In the genomic region with DNA sequence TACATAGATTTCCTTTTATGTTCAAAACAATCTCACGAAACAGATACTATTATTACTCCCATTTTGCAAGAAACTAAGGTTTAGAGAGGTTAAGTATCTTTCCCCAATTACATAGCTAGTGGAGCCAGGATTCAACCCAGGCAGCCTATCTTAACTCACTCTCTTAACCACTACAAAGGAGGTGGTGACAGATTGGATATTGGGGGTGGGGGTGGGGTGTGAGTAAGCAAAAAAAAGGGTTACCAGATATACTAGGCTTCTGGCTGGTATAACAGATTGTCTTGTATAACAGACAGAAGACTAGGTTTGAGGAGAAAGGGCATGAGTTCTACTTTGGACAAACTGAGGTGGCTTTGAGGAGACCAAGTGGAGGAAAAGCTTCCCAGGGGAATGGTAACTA, we compare ENCODE assay signal across 14 cellular contexts. TPM values are rescaled to one million over a fixed set of nuclear protein-coding genes. Genes with fewer than 3 reads are reported as not detected.
DNase-seq lines count a peak whose midpoint lies in the region; ATAC-seq and TF ChIP-seq lines count a peak whose summit lies in the region.
"Had no signal": no experiment of that assay in that cellular context is flagged by ENCODE, and none has a peak within 500 bp of the region (broad histone marks: within the 10 kb centered on the region; RNA-seq: fewer than 3 reads in every experiment).

No MANE protein-coding gene starts in this region.

- no peak overlapping the region for H3K9ac ChIP-seq in mammary epithelial cell (ENCODE audit: insufficient read depth, low read length)

- H3K4me1 ChIP-seq in OCI-LY7 (ENCODE audit: insufficient read depth, low read length, poor library complexity, severe bottlenecking), result peaks cover 73% of the 10 kb centered on the region
- peaks cover 26% of the 10 kb centered on the region for H3K4me1 ChIP-seq in mammary epithelial cell (ENCODE audit: insufficient read depth, low read length)
- H3K4me1 ChIP-seq in foreskin keratinocyte, result peaks cover 19% of the 10 kb centered on the region

- intact Hi-C loops in OCI-LY7 (cut with micrococcal nuclease; ENCODE audit: unreplicated experiment), result no loop called here
- intact Hi-C loops in mammary epithelial cell (cut with micrococcal nuclease), result no loop called here

- DNase-seq in activated CD4-positive, alpha-beta T cell treated with anti-CD3 and anti-CD28 coated beads, Interleukin-2, amount 10 ng/mL, durations not matched to agents 7 days and 5 days, result no peak
- no peak for DNase-seq in activated CD4-positive, alpha-beta T cell treated with anti-CD3 and anti-CD28 coated beads for 1 hour
- DNase-seq in OCI-LY7 (ENCODE audit: low spot score) (peak; percentile 19), mammary epithelial cell (no peak), progenitor cell of endocrine pancreas (ENCODE audit: low spot score, unreplicated experiment) (no peak), foreskin keratinocyte (no peak)
- DNase-seq: activated CD4-positive, alpha-beta T cell treated with anti-CD3 and anti-CD28 coated beads, Interleukin-2, amount 50 U/mL, for 1 hour; cerebellar nuclear complex; NCI-H2081 treated with DMSO at 0.1 percent for 48 hours; stimulated activated CD8-positive, alpha-beta memory T cell treated with anti-CD3 and anti-CD28 coated beads, Interleukin-4, amount 100 ng/mL, for 48 hours had no signal

- H3K79me2 ChIP-seq in OCI-LY7 (ENCODE audit: insufficient read depth, low read depth, low read length) (peaks cover 77% of the 10 kb centered on the region), mammary epithelial cell (ENCODE audit: insufficient read depth, low read length) (peaks cover 66% of the 10 kb centered on the region)

- H3K27me3 Mint-ChIP-seq in activated CD4-positive, alpha-beta T cell treated with anti-CD3 and anti-CD28 coated beads, Interleukin-2, amount 10 ng/mL, durations not matched to agents 7 days and 5 days, result no peaks in the 10 kb centered on the region
- no peaks in the 10 kb centered on the region for H3K27me3 Mint-ChIP-seq in progenitor cell of endocrine pancreas

- no peaks in the 10 kb centered on the region for H3K27me3 ChIP-seq in mammary epithelial cell (ENCODE audit: insufficient read depth, low read length)
- H3K27me3 ChIP-seq in foreskin keratinocyte, result no peaks in the 10 kb centered on the region
- H3K27me3 ChIP-seq: gastroesophageal sphincter had no signal

- dilution Hi-C loops in mammary epithelial cell (cut with HindIII; ENCODE audit: low sequenced_read_pairs), result no loop called here

- POLR2A ChIA-PET in activated CD4-positive, alpha-beta T cell treated with anti-CD3 and anti-CD28 coated beads, Interleukin-2, amount 10 ng/mL, durations not matched to agents 7 days and 5 days (lab: Charles Lee), result no interaction called here
- POLR2A ChIA-PET in OCI-LY7 (lab: Charles Lee), result interaction anchor here (0.7 to 9.3 kb wide), 6 partner anchors 22 to 189 kb away, joined by 3 to 75 read pairs (median 6); a partner anchor contains a TSS

- H4K20me1 ChIP-seq in OCI-LY7 (ENCODE audit: insufficient read depth, low read length) (0 out of 2 replicates have a peak, but pooled peaks cover 4% of the 10 kb centered on the region), mammary epithelial cell (ENCODE audit: insufficient read depth, low read length) (no peaks in the 10 kb centered on the region)

- peak overlapping the region; percentile 52 for H3K27ac Mint-ChIP-seq in activated CD4-positive, alpha-beta T cell treated with anti-CD3 and anti-CD28 coated beads, Interleukin-2, amount 10 ng/mL, durations not matched to agents 7 days and 5 days
- no peak overlapping the region for H3K27ac Mint-ChIP-seq in progenitor cell of endocrine pancreas

- peak overlapping the region; percentile 93 for H3K27ac ChIP-seq in OCI-LY7 (ENCODE audit: low read depth, low read length, poor library complexity, severe bottlenecking)
- no peak overlapping the region for H3K27ac ChIP-seq in mammary epithelial cell (ENCODE audit: insufficient read depth, low read depth, low read length)
- H3K27ac ChIP-seq in foreskin keratinocyte, result no peak overlapping the region
- H3K27ac ChIP-seq: HL-60 had no signal

- no peak overlapping the region for H2AFZ ChIP-seq in OCI-LY7 (ENCODE audit: low read length)
- no peak overlapping the region for H2AFZ ChIP-seq in mammary epithelial cell (ENCODE audit: low read depth, low read length)

- H3K36me3 Mint-ChIP-seq in activated CD4-positive, alpha-beta T cell treated with anti-CD3 and anti-CD28 coated beads, Interleukin-2, amount 10 ng/mL, durations not matched to agents 7 days and 5 days (ENCODE audit: low read depth), result peaks cover 38% of the 10 kb centered on the region
- H3K36me3 Mint-ChIP-seq in progenitor cell of endocrine pancreas (ENCODE audit: insufficient read depth), result peaks cover 12% of the 10 kb centered on the region

- H3K9me3 Mint-ChIP-seq in activated CD4-positive, alpha-beta T cell treated with anti-CD3 and anti-CD28 coated beads, Interleukin-2, amount 10 ng/mL, durations not matched to agents 7 days and 5 days, result peaks cover 3% of the 10 kb centered on the region
- no peaks in the 10 kb centered on the region for H3K9me3 Mint-ChIP-seq in progenitor cell of endocrine pancreas (ENCODE audit: low read depth)

- H3K9me3 ChIP-seq in OCI-LY7 (ENCODE audit: low read length) (no peaks in the 10 kb centered on the region; the same call in 1 of the 2 replicates), mammary epithelial cell (replicated peaks; ENCODE audit: insufficient read depth, low read length) (no peaks in the 10 kb centered on the region)
- H3K9me3 ChIP-seq: gastroesophageal sphincter had no signal

- CTCF ChIA-PET in activated CD4-positive, alpha-beta T cell treated with anti-CD3 and anti-CD28 coated beads, Interleukin-2, amount 10 ng/mL, durations not matched to agents 7 days and 5 days (lab: Charles Lee), result interaction anchor here (1.1 to 2.1 kb wide), 3 partner anchors 23 to 52 kb away, joined by 3 to 6 read pairs (median 4); a partner anchor contains a TSS
- CTCF ChIA-PET in OCI-LY7 (lab: Charles Lee; ENCODE audit: unreplicated experiment), result no interaction called here
- CTCF ChIA-PET in mammary epithelial cell (lab: Charles Lee; ENCODE audit: low non-redundant PET), result no interaction called here

- ATAC-seq in foreskin keratinocyte, result no peak
- no peak for ATAC-seq in GM19397 (IDR thresholded peaks at IDR 0.05; ENCODE audit: unreplicated experiment)
- no peak for ATAC-seq in HG03108 (IDR thresholded peaks at IDR 0.05; ENCODE audit: unreplicated experiment)
- ATAC-seq: gastroesophageal sphincter had no signal

- peak overlapping the region; percentile 83 for H3K4me3 Mint-ChIP-seq in activated CD4-positive, alpha-beta T cell treated with anti-CD3 and anti-CD28 coated beads, Interleukin-2, amount 10 ng/mL, durations not matched to agents 7 days and 5 days
- peak overlapping the region; percentile 51 for H3K4me3 Mint-ChIP-seq in progenitor cell of endocrine pancreas (ENCODE audit: low read depth)

- in situ Hi-C loops in mammary epithelial cell (cut with MboI; ENCODE audit: low sequenced_read_pairs in 2 of 2), result no loop called here

- no peaks in the 10 kb centered on the region for H3K9me2 ChIP-seq in OCI-LY7 (ENCODE audit: insufficient read depth, low read length)

- H3K4me2 ChIP-seq in OCI-LY7 (ENCODE audit: low read length) (peak overlapping the region; percentile 65), mammary epithelial cell (ENCODE audit: insufficient read depth, low read depth, low read length) (peak overlapping the region; percentile 15)

- WGBS in mammary epithelial cell (ENCODE audit: low coverage, missing lambda C conversion rate), result 75% methylated on average over 1 of the region's 1 CpG

- TF ChIP-seq CTCF in OCI-LY7 (conservative IDR thresholded peaks at IDR 0.05; ENCODE audit: low read length) (no peak), mammary epithelial cell (conservative IDR thresholded peaks at IDR 0.05 in 1 of 2, IDR thresholded peaks at IDR 0.05 in 1 of 2; ENCODE audit: extremely low read depth in 1 of 2, insufficient read depth in 1 of 2, low read depth in 1 of 2, low read length in 2 of 2) (no peak), progenitor cell of endocrine pancreas (IDR thresholded peaks at IDR 0.05; ENCODE audit: unreplicated experiment) (no peak), foreskin keratinocyte (conservative IDR thresholded peaks at IDR 0.05) (no peak)

- H3K4me3 ChIP-seq in OCI-LY7 (ENCODE audit: low read depth, low read length, poor library complexity, severe bottlenecking), result peak overlapping the region; percentile 87
- H3K4me3 ChIP-seq in mammary epithelial cell (replicated peaks in 1 of 3; ENCODE audit: insufficient read depth in 1 of 3, low read depth in 2 of 3, low read length in 3 of 3), result no peak overlapping the region

- BruUV-seq in OCI-LY7 (replicated peaks; lab: Mats Ljungman, UMichigan), result TSS peak; percentile 7
- BruUV-seq in mammary epithelial cell (replicated peaks; lab: Mats Ljungman, UMichigan), result TSS peak; percentile 1

- H3K4me1 Mint-ChIP-seq in activated CD4-positive, alpha-beta T cell treated with anti-CD3 and anti-CD28 coated beads, Interleukin-2, amount 10 ng/mL, durations not matched to agents 7 days and 5 days, result peaks cover 70% of the 10 kb centered on the region
- peaks cover 20% of the 10 kb centered on the region for H3K4me1 Mint-ChIP-seq in progenitor cell of endocrine pancreas (ENCODE audit: low read depth)

- H3K36me3 ChIP-seq in OCI-LY7 (ENCODE audit: insufficient read depth, low read length) (peaks cover 21% of the 10 kb centered on the region), mammary epithelial cell (ENCODE audit: insufficient read depth, low read length) (peaks cover 7% of the 10 kb centered on the region)

RNA-seq across cellular contexts. Expression of a gene that starts 2.1 kb away (rescaled TPM):
- 10 to 100 TPM; 35.8 to 37.2 TPM for total RNA-seq in activated CD4-positive, alpha-beta T cell treated with anti-CD3 and anti-CD28 coated beads, Interleukin-2, amount 10 ng/mL, durations not matched to agents 7 days and 5 days
- 45.7 and 61.3 TPM in 2 replicates for total RNA-seq in OCI-LY7 (2014; rRNA removed; shearing (Covaris generic))
- total RNA-seq in OCI-LY7 (2022) (81.7 and 82.2 TPM in 2 replicates), mammary epithelial cell (100 to 1,000 TPM in 1 of 2 donors, 10 to 100 TPM in 1; 65.9 to 104 TPM), progenitor cell of endocrine pancreas (47.6 and 57.5 TPM in 2 replicates), foreskin keratinocyte (57.6 and 58.2 TPM in 2 replicates)
- polyA plus RNA-seq in mammary epithelial cell (15.5 TPM), foreskin keratinocyte (19.0 and 21.2 TPM in 2 replicates)
- 8.8 TPM for polyA minus RNA-seq in mammary epithelial cell

RNA-seq across cellular contexts. Expression of a gene that starts 23.0 kb away (rescaled TPM):
- total RNA-seq in activated CD4-positive, alpha-beta T cell treated with anti-CD3 and anti-CD28 coated beads, Interleukin-2, amount 10 ng/mL, durations not matched to agents 7 days and 5 days, result 1 to 10 TPM; 9.6 to 9.7 TPM
- 8.4 and 10.0 TPM in 2 replicates for total RNA-seq in OCI-LY7 (2014; rRNA removed; shearing (Covaris generic))
- 11.8 and 13.4 TPM in 2 replicates for total RNA-seq in OCI-LY7 (2022)
- total RNA-seq in mammary epithelial cell, result 10 to 100 TPM; 14.3 to 16.4 TPM
- polyA plus RNA-seq in mammary epithelial cell, result 6.7 TPM
- not detected for polyA minus RNA-seq in mammary epithelial cell
- total RNA-seq in progenitor cell of endocrine pancreas, result 16.9 and 19.3 TPM in 2 replicates
- 11.6 and 12.4 TPM in 2 replicates for total RNA-seq in foreskin keratinocyte
- polyA plus RNA-seq in foreskin keratinocyte, result 14.6 and 15.0 TPM in 2 replicates

RNA-seq across cellular contexts. Expression of a gene that starts 45.5 kb away (rescaled TPM):
- 10 to 100 TPM; 71.5 to 94.5 TPM for total RNA-seq in activated CD4-positive, alpha-beta T cell treated with anti-CD3 and anti-CD28 coated beads, Interleukin-2, amount 10 ng/mL, durations not matched to agents 7 days and 5 days
- 18.7 and 29.7 TPM in 2 replicates for total RNA-seq in OCI-LY7 (2014; rRNA removed; shearing (Covaris generic))
- total RNA-seq in OCI-LY7 (2022) (96.6 and 109 TPM in 2 replicates), mammary epithelial cell (100 to 1,000 TPM; 184 to 196 TPM), progenitor cell of endocrine pancreas (106 and 111 TPM in 2 replicates), foreskin keratinocyte (117 and 119 TPM in 2 replicates)
- polyA plus RNA-seq in mammary epithelial cell (345 TPM), foreskin keratinocyte (110 and 127 TPM in 2 replicates)
- polyA minus RNA-seq in mammary epithelial cell, result 223 TPM
